ENCODE assay signal across 31 cellular contexts in genomic region chr3:86594838-86595237, GRCh38.
"Had no signal": no experiment of that assay in that cellular context is flagged by ENCODE, and none has a peak within 500 bp of the region (broad histone marks: within the 10 kb centered on the region; RNA-seq: fewer than 3 reads in every experiment).

No MANE protein-coding gene starts in this region.

- H3K27ac Mint-ChIP-seq: activated CD4-positive, alpha-beta T cell treated with anti-CD3 and anti-CD28 coated beads for 36 hours; activated CD4-positive, alpha-beta T cell treated with anti-CD3 and anti-CD28 coated beads, Interleukin-2, amount 10 ng/mL, durations not matched to agents 7 days and 5 days; activated CD8-positive, alpha-beta T cell treated with anti-CD3 and anti-CD28 coated beads, Interleukin-2, amount 10 ng/mL, durations not matched to agents 7 days and 5 days; activated naive CD4-positive, alpha-beta T cell treated with anti-CD3 and anti-CD28 coated beads for 36 hours; activated naive CD4-positive, alpha-beta T cell treated with anti-CD3 and anti-CD28 coated beads, Interleukin-2, amount 50 U/mL, for 72 hours; activated T-helper 1 cell treated with anti-CD3 and anti-CD28 coated beads, Interleukin-12 subunit alpha, Interleukin-12 subunit beta, Interleukin-2, Interleukin-4 antibody, amounts not matched to agents 30 ng/mL and 10 ng/mL and 1 ng/mL, durations not matched to agents 14 hours and 24 hours and 36 hours; WTC11 had no signal

- H3K27ac ChIP-seq: adrenal gland, body of pancreas, breast epithelium, SJCRH30, SK-N-MC had no signal

- H3K36me3 ChIP-seq: adrenal gland, breast epithelium, SJCRH30 had no signal

- H3K27me3 ChIP-seq: adrenal gland, body of pancreas, breast epithelium, SJCRH30 had no signal

- H3K4me1 ChIP-seq: adrenal gland, body of pancreas, breast epithelium had no signal

- H3K27me3 Mint-ChIP-seq: activated CD4-positive, alpha-beta T cell treated with anti-CD3 and anti-CD28 coated beads for 36 hours; activated CD4-positive, alpha-beta T cell treated with anti-CD3 and anti-CD28 coated beads, Interleukin-2, amount 10 ng/mL, durations not matched to agents 7 days and 5 days had no signal

- ATAC-seq: activated CD4-positive, alpha-beta T cell treated with anti-CD3 and anti-CD28 coated beads for 36 hours; activated CD4-positive, CD25-positive, alpha-beta regulatory T cell treated with anti-CD3 and anti-CD28 coated beads, Interleukin-2, amount 50 U/mL, for 24 hours; activated CD8-positive, alpha-beta T cell treated with anti-CD3 and anti-CD28 coated beads, Interleukin-2, amount 10 ng/mL, durations not matched to agents 7 days and 5 days; activated naive CD4-positive, alpha-beta T cell treated with anti-CD3 and anti-CD28 coated beads, Interleukin-2, amount 50 U/mL, for 72 hours; activated T-cell treated with anti-CD3 and anti-CD28 coated beads, Interleukin-2, amount 50 U/mL, for 4 hours; body of pancreas; WTC11 had no signal

- H3K4me1 Mint-ChIP-seq: activated CD4-positive, alpha-beta T cell treated with anti-CD3 and anti-CD28 coated beads for 36 hours; activated CD4-positive, alpha-beta T cell treated with anti-CD3 and anti-CD28 coated beads, Interleukin-2, amount 10 ng/mL, durations not matched to agents 7 days and 5 days; WTC11 had no signal

- H3K4me3 ChIP-seq: adrenal gland, body of pancreas, breast epithelium, SJCRH30, SK-N-MC had no signal

- H3K4me3 Mint-ChIP-seq: activated CD4-positive, alpha-beta T cell treated with anti-CD3 and anti-CD28 coated beads for 36 hours; activated CD4-positive, alpha-beta T cell treated with anti-CD3 and anti-CD28 coated beads, Interleukin-2, amount 10 ng/mL, durations not matched to agents 7 days and 5 days; activated CD8-positive, alpha-beta T cell treated with anti-CD3 and anti-CD28 coated beads, Interleukin-2, amount 10 ng/mL, durations not matched to agents 7 days and 5 days; activated naive CD4-positive, alpha-beta T cell treated with anti-CD3 and anti-CD28 coated beads for 36 hours; activated T-cell treated with anti-CD3 and anti-CD28 coated beads, Interleukin-2, amount 50 U/mL, for 4 hours; activated T-helper 1 cell treated with anti-CD3 and anti-CD28 coated beads, Interleukin-12 subunit alpha, Interleukin-12 subunit beta, Interleukin-2, Interleukin-4 antibody, amounts not matched to agents 30 ng/mL and 10 ng/mL and 1 ng/mL, durations not matched to agents 14 hours and 24 hours and 36 hours; WTC11 had no signal

- H3K9me3 Mint-ChIP-seq: activated T-helper 1 cell treated with anti-CD3 and anti-CD28 coated beads, Interleukin-12 subunit alpha, Interleukin-12 subunit beta, Interleukin-2, Interleukin-4 antibody, amounts not matched to agents 30 ng/mL and 10 ng/mL and 1 ng/mL, durations not matched to agents 14 hours and 24 hours and 36 hours; WTC11 had no signal

- H3K9me3 ChIP-seq: adrenal gland, body of pancreas, breast epithelium, SJCRH30 had no signal

- DNase-seq: activated CD4-positive, alpha-beta T cell treated with anti-CD3 and anti-CD28 coated beads for 36 hours; activated CD4-positive, alpha-beta T cell treated with anti-CD3 and anti-CD28 coated beads, Interleukin-2, amount 10 ng/mL, durations not matched to agents 7 days and 5 days; activated CD4-positive, alpha-beta T cell treated with anti-CD3 and anti-CD28 coated beads, Interleukin-2, amount 50 U/mL, for 48 hours; activated CD8-positive, alpha-beta T cell treated with anti-CD3 and anti-CD28 coated beads, Interleukin-2, amount 10 ng/mL, durations not matched to agents 7 days and 5 days; activated gamma-delta T cell treated with Interleukin-2 at 50 U/mL for 16 hours; activated naive CD4-positive, alpha-beta T cell treated with anti-CD3 and anti-CD28 coated beads for 36 hours; activated T-cell treated with anti-CD3 and anti-CD28 coated beads for 4 hours; activated T-cell treated with anti-CD3 and anti-CD28 coated beads, Interleukin-2, amount 50 U/mL, for 4 hours; adrenal gland; body of pancreas; NCI-H1092 treated with DMSO at 0.1 percent for 48 hours; NCI-H1417; NCI-H146; NCI-H187; NCI-H2029 treated with DMSO at 0.1 percent for 48 hours; NCI-H2107; NCI-H2171; NCI-H2227 treated with DMSO at 0.1 percent for 48 hours; NCI-H446; NCI-H510A treated with DMSO at 0.1 percent for 48 hours; NCI-H526 treated with DMSO at 0.1 percent for 48 hours; NCI-H82; SHP77; T1000 had no signal

- H3K36me3 Mint-ChIP-seq: activated naive CD4-positive, alpha-beta T cell treated with anti-CD3 and anti-CD28 coated beads, Interleukin-2, amount 50 U/mL, for 72 hours; WTC11 had no signal
